ENCODE assay signal across 32 cellular contexts in the genomic region with DNA sequence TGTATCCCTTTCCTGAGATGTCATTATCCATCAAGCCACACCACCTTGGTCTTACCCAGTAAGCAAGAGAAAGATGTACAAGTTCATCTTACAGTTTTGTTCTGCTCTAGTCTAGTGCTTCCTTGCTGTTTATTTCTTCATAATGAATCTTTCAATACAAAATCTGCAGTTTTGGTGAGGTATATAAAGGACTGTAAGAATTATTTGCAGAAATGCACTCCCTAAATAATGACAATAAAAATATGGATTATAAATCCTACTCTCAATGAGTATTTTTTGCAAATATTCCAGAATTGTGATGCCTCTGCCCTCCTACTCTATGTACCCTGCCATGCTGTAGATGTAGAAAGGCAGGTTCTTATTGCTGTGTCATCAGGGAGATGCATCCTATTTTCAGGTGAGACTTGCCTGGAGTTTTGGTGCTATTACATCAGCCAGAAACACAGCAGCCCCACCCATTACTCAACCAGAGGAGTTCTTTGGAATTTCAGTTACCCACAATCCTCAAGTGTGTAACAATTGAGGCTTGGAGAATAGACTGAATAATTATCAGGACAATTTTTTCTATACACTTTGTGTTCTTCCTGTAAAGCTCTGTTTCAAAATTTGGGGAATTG. TPM values are rescaled to one million over a fixed set of nuclear protein-coding genes. Genes with fewer than 3 reads are reported as not detected.
DNase-seq lines count a peak whose midpoint lies in the region; ATAC-seq, FAIRE-seq and TF ChIP-seq lines count a peak whose summit lies in the region.
"Had no signal": no experiment of that assay in that cellular context is flagged by ENCODE, and none has a peak within 500 bp of the region (broad histone marks: within the 10 kb centered on the region; RNA-seq: fewer than 3 reads in every experiment).

Gene OR10S1, minus strand, starts transcription at position 51 of the 617 bp plus-strand sequence. CDS start 117 bp downstream, outside the sequence.

- H4K91ac ChIP-seq in H1 (replicated peaks; ENCODE audit: insufficient read length, low read length), result no peak within 1 kb of the TSS

- H3K4me1 Mint-ChIP-seq in neural crest cell, result peaks cover 21% of the 10 kb centered on the region
- no peaks in the 10 kb centered on the region for H3K4me1 Mint-ChIP-seq in activated naive CD8-positive, alpha-beta T cell treated with anti-CD3 and anti-CD28 coated beads for 36 hours
- H3K4me1 Mint-ChIP-seq: stimulated activated naive B cell treated with anti-CD40 and anti-IgM and Interleukin-4, amounts not matched to agents 10 μg/mL and 1 μg/mL and 100 μg/mL, for 72 hours had no signal

- FAIRE-seq in H1 (lab: Jason Lieb, UNC), result no peak
- FAIRE-seq: endometrium, GM12878, pancreas had no signal

- no peak for TF ChIP-seq EP300 in H1 (IDR thresholded peaks at IDR 0.05; ENCODE audit: borderline replicate concordance in 1 of 2, low read depth in 2 of 2, low read length in 2 of 2)

- H2BK15ac ChIP-seq in H1 (ENCODE audit: low read length), result no peak within 1 kb of the TSS

- no peak within 1 kb of the TSS for H3K4me3 ChIP-seq in H1 (ENCODE audit: extremely low read depth in 1 of 4, insufficient read depth in 2 of 4, low read depth in 3 of 4, low read length in 4 of 4)
- H3K4me3 ChIP-seq: GM12878, lung, mucosa of descending colon, pancreas, skin epidermis, suprapubic skin, uterus had no signal

- no peak for TF ChIP-seq POLR2A in H1 (IDR thresholded peaks at IDR 0.05; ENCODE audit: control extremely low read depth in 1 of 2, low read depth in 2 of 2, low read length in 2 of 2)

- H3K4me2 ChIP-seq in H1 (ENCODE audit: insufficient read depth in 1 of 2, low read depth in 2 of 2, low read length in 2 of 2), result no peak within 1 kb of the TSS
- H3K4me2 ChIP-seq: SK-N-SH had no signal

- H4K20me1 ChIP-seq in H1 (replicated peaks in 1 of 2; ENCODE audit: control insufficient read depth in 1 of 2, insufficient read depth in 2 of 2, low read length in 2 of 2), result no peaks in the 10 kb centered on the region

- H3K9me3 Mint-ChIP-seq in neural crest cell, result peaks cover 9% of the 10 kb centered on the region
- H3K9me3 Mint-ChIP-seq in activated naive CD8-positive, alpha-beta T cell treated with anti-CD3 and anti-CD28 coated beads for 36 hours, result peaks cover 3% of the 10 kb centered on the region

- no peak within 1 kb of the TSS for H4K5ac ChIP-seq in H1 (ENCODE audit: insufficient read length, low read depth, low read length)

- H3K23me2 ChIP-seq in H1 (ENCODE audit: low read depth, low read length), result no peaks in the 10 kb centered on the region

- H3K18ac ChIP-seq in H1 (ENCODE audit: extremely low read depth, low read length), result no peak within 1 kb of the TSS

- peak within 1 kb of the TSS; percentile 43 for H3K27ac Mint-ChIP-seq in neural crest cell (ENCODE audit: unreplicated experiment)
- H3K27ac Mint-ChIP-seq in activated naive CD8-positive, alpha-beta T cell treated with anti-CD3 and anti-CD28 coated beads for 36 hours, result no peak within 1 kb of the TSS
- H3K27ac Mint-ChIP-seq: CD4-positive, alpha-beta T cell; natural killer cell treated with Interleukin-12 subunit alpha and Interleukin-12 subunit beta and Interleukin-15 and Interleukin-18, amount 100 ng/mL, for 72 hours; stimulated activated naive B cell treated with anti-CD40 and anti-IgM and Interleukin-4, amounts not matched to agents 10 μg/mL and 1 μg/mL and 100 μg/mL, for 72 hours had no signal

- H2BK12ac ChIP-seq in H1 (ENCODE audit: low read depth, low read length), result peak within 1 kb of the TSS; percentile 21; the same call in 1 of the 2 replicates

- no peak within 1 kb of the TSS for H2BK5ac ChIP-seq in H1 (ENCODE audit: low read depth, low read length)

- no peak for ATAC-seq in HG03565 (IDR thresholded peaks at IDR 0.05; ENCODE audit: unreplicated experiment)
- ATAC-seq: GM12878; left cardiac atrium; mucosa of descending colon; pancreas; PC-3; Right ventricle myocardium inferior; stimulated activated naive B cell treated with anti-CD40 and anti-IgM and Interleukin-4, amounts not matched to agents 10 μg/mL and 1 μg/mL and 100 μg/mL, for 72 hours had no signal

- H2AK5ac ChIP-seq in H1 (ENCODE audit: low read depth, low read length), result no peak within 1 kb of the TSS

- POLR2A ChIA-PET in H1 (lab: Charles Lee; ENCODE audit: partially characterized antibody), result no interaction called here

- TF ChIP-seq RAD21 in H1 (IDR thresholded peaks at IDR 0.05 in 1 of 2, conservative IDR thresholded peaks at IDR 0.05 in 1 of 2; ENCODE audit: low read depth in 2 of 2, low read length in 2 of 2), result no peak

- H3K27me3 Mint-ChIP-seq in neural crest cell (ENCODE audit: low read depth), result no peaks in the 10 kb centered on the region
- no peaks in the 10 kb centered on the region for H3K27me3 Mint-ChIP-seq in activated naive CD8-positive, alpha-beta T cell treated with anti-CD3 and anti-CD28 coated beads for 36 hours
- H3K27me3 Mint-ChIP-seq: stimulated activated naive B cell treated with anti-CD40 and anti-IgM and Interleukin-4, amounts not matched to agents 10 μg/mL and 1 μg/mL and 100 μg/mL, for 72 hours had no signal

- H3K36me3 Mint-ChIP-seq in neural crest cell (ENCODE audit: low read depth), result peaks cover 5% of the 10 kb centered on the region
- no peaks in the 10 kb centered on the region for H3K36me3 Mint-ChIP-seq in activated naive CD8-positive, alpha-beta T cell treated with anti-CD3 and anti-CD28 coated beads for 36 hours
- H3K36me3 Mint-ChIP-seq: natural killer cell treated with Interleukin-12 subunit alpha and Interleukin-12 subunit beta and Interleukin-15 and Interleukin-18, amount 100 ng/mL, for 72 hours; stimulated activated naive B cell treated with anti-CD40 and anti-IgM and Interleukin-4, amounts not matched to agents 10 μg/mL and 1 μg/mL and 100 μg/mL, for 72 hours had no signal

- peak within 1 kb of the TSS; percentile 52 for H3K14ac ChIP-seq in H1 (ENCODE audit: insufficient read length)

- no peak within 1 kb of the TSS for H4K8ac ChIP-seq in H1 (ENCODE audit: extremely low read depth, insufficient read depth, low read length)

- no peak within 1 kb of the TSS for H3K9ac ChIP-seq in H1 (replicated peaks in 1 of 4; ENCODE audit: extremely low read depth in 1 of 4, low read depth in 3 of 4, low read length in 3 of 4)
- H3K9ac ChIP-seq: SK-N-SH had no signal

- H3K79me2 ChIP-seq in H1 (ENCODE audit: control insufficient read depth in 1 of 2, insufficient read depth in 2 of 2, low read length in 2 of 2), result no peaks in the 10 kb centered on the region

- no peak within 1 kb of the TSS; the same call in 1 of the 2 replicates for H2AFZ ChIP-seq in H1 (ENCODE audit: low read length)

- no peak within 1 kb of the TSS for H3K23ac ChIP-seq in H1 (ENCODE audit: insufficient read length)

- H2BK20ac ChIP-seq in H1 (ENCODE audit: low read length), result no peak within 1 kb of the TSS

- H3K56ac ChIP-seq in H1 (replicated peaks; ENCODE audit: insufficient read length, low read depth, low read length), result no peak within 1 kb of the TSS

- TF ChIP-seq CTCF in H1 (IDR thresholded peaks at IDR 0.05; ENCODE audit: control extremely low read depth in 1 of 3, insufficient read depth in 1 of 3, low read depth in 1 of 3, low read length in 3 of 3) (no peak), neural crest cell (conservative IDR thresholded peaks at IDR 0.05) (no peak)

- no peaks in the 10 kb centered on the region for H3K27me3 ChIP-seq in H1 (replicated peaks in 1 of 4; ENCODE audit: control insufficient read depth in 3 of 4, extremely low read depth in 1 of 4, insufficient read depth in 3 of 4, low read length in 3 of 4)
- H3K27me3 ChIP-seq: pancreas, suprapubic skin, uterus had no signal

- H3K4me3 Mint-ChIP-seq in neural crest cell, result no peak within 1 kb of the TSS
- no peak within 1 kb of the TSS for H3K4me3 Mint-ChIP-seq in activated naive CD8-positive, alpha-beta T cell treated with anti-CD3 and anti-CD28 coated beads for 36 hours
- H3K4me3 Mint-ChIP-seq: CD4-positive, alpha-beta T cell; natural killer cell treated with Interleukin-12 subunit alpha and Interleukin-12 subunit beta and Interleukin-15 and Interleukin-18, amount 100 ng/mL, for 72 hours; stimulated activated naive B cell treated with anti-CD40 and anti-IgM and Interleukin-4, amounts not matched to agents 10 μg/mL and 1 μg/mL and 100 μg/mL, for 72 hours had no signal

- CTCF ChIA-PET in H1 (lab: Charles Lee; ENCODE audit: partially characterized antibody), result interaction anchor here (1.5 kb wide), 1 partner anchor 22 kb away, joined by 4 read pairs; no protein-coding TSS in a partner anchor

- 0 out of 7 replicates have a peak, but pooled peaks cover 0 to 2% (median 0%) of the 10 kb centered on the region in 4 experiments for H3K4me1 ChIP-seq in H1 (replicated peaks in 1 of 4; ENCODE audit: control insufficient read depth in 3 of 4, insufficient read depth in 4 of 4, low read length in 3 of 4)
- H3K4me1 ChIP-seq: pancreas, suprapubic skin, uterus had no signal

- H3K27ac ChIP-seq in H1 (ENCODE audit: low read depth, low read length), result no peak within 1 kb of the TSS
- H3K27ac ChIP-seq: pancreas, skin epidermis, suprapubic skin, uterus had no signal

- no peaks in the 10 kb centered on the region for H3K36me3 ChIP-seq in H1 (ENCODE audit: control insufficient read depth in 2 of 4, insufficient read depth in 4 of 4, low read length in 3 of 4)
- H3K36me3 ChIP-seq: pancreas, suprapubic skin, uterus had no signal

- no peaks in the 10 kb centered on the region for H3K79me1 ChIP-seq in H1 (ENCODE audit: low read depth, low read length)

- peak; percentile 26 for DNase-seq in DMS53 (lab: John Stamatoyannopoulos, UW)
- peak; percentile 14 for DNase-seq in LoVo (ENCODE audit: low spot score)
- no peak for DNase-seq in H1 (ENCODE audit: low read depth in 1 of 2, low spot score in 2 of 2)
- no peak for DNase-seq in neural crest cell (ENCODE audit: low read depth, low spot score)
- no peak for DNase-seq in activated naive CD8-positive, alpha-beta T cell treated with anti-CD3 and anti-CD28 coated beads for 36 hours
- DNase-seq in NCI-H2081 (lab: John Stamatoyannopoulos, UW), result no peak
- no peak for DNase-seq in OCI-M2 (lab: John Stamatoyannopoulos, UW; ENCODE audit: unreplicated experiment)
- DNase-seq: activated CD4-positive, alpha-beta T cell treated with anti-CD3 and anti-CD28 coated beads, Interleukin-2, amount 50 U/mL, for 48 hours; activated CD4-positive, CD25-positive, alpha-beta regulatory T cell treated with anti-CD3 and anti-CD28 coated beads, Interleukin-2, amount 50 U/mL, for 72 hours; activated gamma-delta T cell treated with Interleukin-2 at 50 U/mL for 16 hours; activated T-cell treated with anti-CD3 and anti-CD28 coated beads, Interleukin-2, amount 50 U/mL, for 48 hours; CD4-positive, alpha-beta T cell; hippocampal formation; left cardiac atrium; mucosa of descending colon; NCI-H446; pancreas; PC-3; retina; SK-N-SH; stimulated activated naive B cell treated with anti-CD40 and anti-IgM and Interleukin-4, amounts not matched to agents 10 μg/mL and 1 μg/mL and 100 μg/mL, for 72 hours; uterus had no signal

- H3K9me3 ChIP-seq in H1 (ENCODE audit: insufficient read depth in 2 of 2, low read depth in 1 of 2, low read length in 1 of 2), result no peaks in the 10 kb centered on the region
- H3K9me3 ChIP-seq: mucosa of descending colon, pancreas, SK-N-SH, suprapubic skin, uterus had no signal

- H3K4ac ChIP-seq in H1 (replicated peaks; ENCODE audit: insufficient read length, low read depth, low read length), result no peak within 1 kb of the TSS

- H2BK120ac ChIP-seq in H1 (replicated peaks; ENCODE audit: low read depth, low read length), result no peak within 1 kb of the TSS

RNA-seq across cellular contexts. Expression of gene OR10S1, which starts in this region (rescaled TPM):
- total RNA-seq in H1 (2021; fragmentation: NEBNext Ultra II Directional; extraction: Animal tissue kit (Norgen Biotek cat#: 25700)), result not detected in 2 replicates
- not detected in 2 replicates for polyA plus RNA-seq in H1 (2011; rRNA removed)
- not detected for polyA plus RNA-seq in H1 (2011; cell fraction: cytosol; rRNA removed)
- not detected for polyA plus RNA-seq in H1 (2011; cell fraction: nucleus; rRNA removed)
- polyA plus RNA-seq in H1 (2012, experiment 1 of 2), result not detected in 4 replicates
- not detected for polyA plus RNA-seq in H1 (2012, experiment 2 of 2)
- polyA plus RNA-seq in H1 (2013, experiment 1 of 2), result not detected
- polyA plus RNA-seq in H1 (2013, experiment 2 of 2), result not detected
- polyA minus RNA-seq in H1 (2011; rRNA and poly(A)+ RNA removed), result not detected in 2 replicates
- not detected for polyA minus RNA-seq in H1 (2011; cell fraction: cytosol; rRNA and poly(A)+ RNA removed)
- not detected for polyA minus RNA-seq in H1 (2011; cell fraction: nucleus; rRNA and poly(A)+ RNA removed)
- not detected in 2 replicates for total RNA-seq in neural crest cell
- total RNA-seq in activated naive CD8-positive, alpha-beta T cell treated with anti-CD3 and anti-CD28 coated beads for 36 hours, result not detected
- total RNA-seq: A673; CD4-positive, alpha-beta T cell; dermis microvascular lymphatic vessel endothelial cell; GM12878; left cardiac atrium; lung; mucosa of descending colon; natural killer cell treated with Interleukin-12 subunit alpha and Interleukin-12 subunit beta and Interleukin-15 and Interleukin-18, amount 100 ng/mL, for 72 hours; pancreas; PC-3; Right ventricle myocardium inferior; suprapubic skin; uterus had no signal
- polyA plus RNA-seq: GM12878, lung, pancreas, SK-N-SH had no signal

Comparison
In these comparisons a context has a peak if more than half of its experiments do, and no peak if none do; other contexts are left out.
1. DNase-seq: peak in DMS53 (single experiment) and LoVo (single experiment); none in H1 (0 of 2), neural crest cell (single experiment), activated naive CD8-positive, alpha-beta T cell treated with anti-CD3 and anti-CD28 coated beads for 36 hours (single experiment), NCI-H2081 (0 of 2) and OCI-M2 (single experiment).